Comparison of ENCODE assay signal across 8 cellular contexts in genomic region chr1:28449904-28450303, GRCh38. TPM values are rescaled to one million over a fixed set of nuclear protein-coding genes. Genes with fewer than 3 reads are reported as not detected.
DNase-seq lines count a peak whose midpoint lies in the region; ATAC-seq and TF ChIP-seq lines count a peak whose summit lies in the region.

No MANE protein-coding gene starts in this region.

- H3K9me3 Mint-ChIP-seq in T-cell, result no peaks in the 10 kb centered on the region
- no peaks in the 10 kb centered on the region for H3K9me3 Mint-ChIP-seq in stimulated activated naive CD8-positive, alpha-beta T cell treated with anti-CD3 and anti-CD28 coated beads, Interleukin-15, amount 100 ng/mL, for 72 hours

- no peaks in the 10 kb centered on the region for H3K27me3 Mint-ChIP-seq in T-cell
- no peaks in the 10 kb centered on the region for H3K27me3 Mint-ChIP-seq in stimulated activated naive CD8-positive, alpha-beta T cell treated with anti-CD3 and anti-CD28 coated beads, Interleukin-15, amount 100 ng/mL, for 72 hours

- H3K4me3 ChIP-seq in BE2C (ENCODE audit: low read depth, low read length) (no peak overlapping the region), dorsolateral prefrontal cortex (no peak overlapping the region)

- POLR2A ChIA-PET in T-cell (lab: Charles Lee), result interaction anchor here in 1 of 2 donors (0.5 kb wide), 1 partner anchor 193 kb away, joined by 3 read pairs; the partner anchor contains the start of gene TAF12

- H3K4me1 ChIP-seq in BE2C, result no peaks in the 10 kb centered on the region

- H3K36me3 ChIP-seq in BE2C, result no peaks in the 10 kb centered on the region

- H3K4me3 Mint-ChIP-seq in T-cell, result no peak overlapping the region
- peak overlapping the region in 1 of 2 donors; percentile 36 for H3K4me3 Mint-ChIP-seq in stimulated activated naive CD8-positive, alpha-beta T cell treated with anti-CD3 and anti-CD28 coated beads, Interleukin-15, amount 100 ng/mL, for 72 hours

- no peak overlapping the region for H3K27ac ChIP-seq in dorsolateral prefrontal cortex

- H3K9me3 ChIP-seq in BE2C, result no peaks in the 10 kb centered on the region

- CTCF ChIA-PET in T-cell (lab: Charles Lee), result interaction anchor here in 1 of 2 donors (0.7 kb wide), 1 partner anchor 11 kb away, joined by 4 read pairs; no protein-coding TSS in a partner anchor

- peak in 1 of 4 experiments; percentile 91 for ATAC-seq in T-cell (replicated peaks in 1 of 4)
- peak; percentile 99 for ATAC-seq in stimulated activated naive CD8-positive, alpha-beta T cell treated with anti-CD3 and anti-CD28 coated beads, Interleukin-15, amount 100 ng/mL, for 72 hours
- no peak for ATAC-seq in GM18511 (IDR thresholded peaks at IDR 0.05; ENCODE audit: unreplicated experiment)

- TF ChIP-seq CTCF in BE2C (IDR thresholded peaks at IDR 0.05; ENCODE audit: low read depth, low read length), result no peak
- no peak for TF ChIP-seq CTCF in dorsolateral prefrontal cortex (IDR thresholded peaks at IDR 0.05 in 54 of 56, conservative IDR thresholded peaks at IDR 0.05 in 2 of 56; ENCODE audit: low read depth in 1 of 56, partially characterized antibody in 56 of 56)

- H3K27ac Mint-ChIP-seq in T-cell, result peak overlapping the region; percentile 36 to 60
- H3K27ac Mint-ChIP-seq in stimulated activated naive CD8-positive, alpha-beta T cell treated with anti-CD3 and anti-CD28 coated beads, Interleukin-15, amount 100 ng/mL, for 72 hours, result peak overlapping the region in 1 of 2 donors; percentile 90

- intact Hi-C loops in dorsolateral prefrontal cortex (cut with DNase I), result no loop called here

- H3K27me3 ChIP-seq in BE2C (no peaks in the 10 kb centered on the region), dorsolateral prefrontal cortex (no peaks in the 10 kb centered on the region)

- H3K4me1 Mint-ChIP-seq in T-cell, result peaks cover 16 to 27% (median 24%) of the 10 kb centered on the region in 3 donors
- H3K4me1 Mint-ChIP-seq in stimulated activated naive CD8-positive, alpha-beta T cell treated with anti-CD3 and anti-CD28 coated beads, Interleukin-15, amount 100 ng/mL, for 72 hours, result peaks cover 42% of the 10 kb centered on the region

- H3K36me3 Mint-ChIP-seq in T-cell, result peaks cover 7% of the 10 kb centered on the region

- DNase-seq in activated naive CD4-positive, alpha-beta T cell treated with Interleukin-2 at 50 U/mL for 16 hours, result peak; percentile 31
- no peak for DNase-seq in activated naive CD4-positive, alpha-beta T cell (lab: John Stamatoyannopoulos, UW)
- DNase-seq in T-cell (peak in 15 of 34 experiments; percentile 3 to 42 (median 14)), dermis blood vessel endothelial cell (peak; percentile 80), BE2C (no peak), dorsolateral prefrontal cortex (no peak)
- DNase-seq in stimulated activated naive CD8-positive, alpha-beta T cell treated with anti-CD3 and anti-CD28 coated beads, Interleukin-15, amount 100 ng/mL, for 72 hours, result peak; percentile 10 to 67

RNA-seq across cellular contexts. Expression of gene RCC1, which starts 55.9 kb away (rescaled TPM):
- total RNA-seq in T-cell (10 to 100 TPM; 13.1 to 23.2 (median 19.7) TPM), dermis blood vessel endothelial cell (54.5 and 99.4 TPM in 2 replicates), dorsolateral prefrontal cortex (10 to 100 TPM in 19 of 120 experiments, 1 to 10 TPM in 101; 3.3 to 22.5 (median 7.0) TPM)
- polyA plus RNA-seq in BE2C (2012; ENCODE audit: insufficient read depth, insufficient read length, low read depth), result 29.6 TPM

Comparison
In these comparisons a context has a peak if more than half of its experiments do, and no peak if none do; other contexts are left out.
1. DNase-seq: peak in activated naive CD4-positive, alpha-beta T cell treated with Interleukin-2 at 50 U/mL for 16 hours (single experiment), dermis blood vessel endothelial cell (single experiment) and stimulated activated naive CD8-positive, alpha-beta T cell treated with anti-CD3 and anti-CD28 coated beads, Interleukin-15, amount 100 ng/mL, for 72 hours (2 of 2); none in activated naive CD4-positive, alpha-beta T cell (0 of 4), BE2C (single experiment) and dorsolateral prefrontal cortex (0 of 10).